Comparison of ENCODE assay signal across 36 cellular contexts in the genomic region with DNA sequence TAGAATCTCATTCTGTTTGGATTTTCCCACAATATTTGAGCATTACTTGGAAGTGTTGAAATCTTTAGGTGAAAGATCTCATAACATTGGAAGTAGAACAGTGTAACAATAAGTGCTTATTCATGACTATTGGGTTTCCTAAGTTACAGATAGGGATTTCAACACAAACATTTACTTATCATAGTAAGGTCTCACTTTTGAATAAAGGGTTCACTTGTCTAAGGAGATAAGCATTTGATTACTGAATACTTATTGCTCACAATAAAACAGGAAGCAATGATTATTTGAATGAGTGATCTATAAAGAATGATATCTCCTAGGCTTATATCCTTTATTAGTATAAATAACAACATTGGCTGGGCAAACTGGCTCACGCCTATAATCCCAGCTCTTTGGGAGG. TPM values are rescaled to one million over a fixed set of nuclear protein-coding genes. Genes with fewer than 3 reads are reported as not detected.
"Had no signal": no experiment of that assay in that cellular context is flagged by ENCODE, and none has a peak within 500 bp of the region (broad histone marks: within the 10 kb centered on the region; RNA-seq: fewer than 3 reads in every experiment).

No MANE protein-coding gene starts in this region.

- FAIRE-seq: RCC 7860 had no signal

- H3K4me3 Mint-ChIP-seq: activated CD4-positive, alpha-beta memory T cell treated with anti-CD3 and anti-CD28 coated beads, Interleukin-2, amount 10 ng/mL, durations not matched to agents 7 days and 5 days; activated CD8-positive, alpha-beta memory T cell treated with anti-CD3 and anti-CD28 coated beads, Interleukin-2, amount 10 ng/mL, durations not matched to agents 7 days and 5 days; activated naive CD4-positive, alpha-beta T cell treated with anti-CD3 and anti-CD28 coated beads, Interleukin-2, amount 10 ng/mL, durations not matched to agents 7 days and 5 days; activated naive CD8-positive, alpha-beta T cell; activated naive CD8-positive, alpha-beta T cell treated with anti-CD3 and anti-CD28 coated beads, Interleukin-2, amount 50 U/mL, for 24 hours; central memory CD8-positive, alpha-beta T cell had no signal

- H3K27ac Mint-ChIP-seq: activated CD4-positive, alpha-beta memory T cell treated with anti-CD3 and anti-CD28 coated beads, Interleukin-2, amount 10 ng/mL, durations not matched to agents 7 days and 5 days; activated CD8-positive, alpha-beta memory T cell treated with anti-CD3 and anti-CD28 coated beads, Interleukin-2, amount 10 ng/mL, durations not matched to agents 7 days and 5 days; activated naive CD4-positive, alpha-beta T cell treated with anti-CD3 and anti-CD28 coated beads, Interleukin-2, amount 10 ng/mL, durations not matched to agents 7 days and 5 days; activated naive CD8-positive, alpha-beta T cell; activated naive CD8-positive, alpha-beta T cell treated with anti-CD3 and anti-CD28 coated beads, Interleukin-2, amount 50 U/mL, for 24 hours had no signal

- H3K27ac ChIP-seq: brain microvascular endothelial cell, cardiac muscle cell, RWPE1, SJCRH30, SK-N-MC, WERI-Rb-1 had no signal

- DNase-seq: activated CD4-positive, alpha-beta memory T cell treated with anti-CD3 and anti-CD28 coated beads, Interleukin-2, amount 10 ng/mL, durations not matched to agents 7 days and 5 days; activated CD4-positive, alpha-beta T cell treated with anti-CD3 and anti-CD28 coated beads for 1 hour; activated CD4-positive, alpha-beta T cell treated with anti-CD3 and anti-CD28 coated beads for 48 hours; activated CD4-positive, CD25-positive, alpha-beta regulatory T cell; activated CD8-positive, alpha-beta memory T cell treated with anti-CD3 and anti-CD28 coated beads for 24 hours; activated CD8-positive, alpha-beta memory T cell treated with anti-CD3 and anti-CD28 coated beads, Interleukin-2, amount 10 ng/mL, durations not matched to agents 7 days and 5 days; activated CD8-positive, alpha-beta memory T cell treated with anti-CD3 and anti-CD28 coated beads, Interleukin-2, amount 50 U/mL, for 48 hours; activated effector memory CD4-positive, alpha-beta T cell treated with Interleukin-2 at 50 U/mL for 16 hours; activated naive CD4-positive, alpha-beta T cell treated with anti-CD3 and anti-CD28 coated beads, Interleukin-2, amount 10 ng/mL, durations not matched to agents 7 days and 5 days; activated naive CD8-positive, alpha-beta T cell treated with anti-CD3 and anti-CD28 coated beads, Interleukin-2, amount 50 U/mL, for 24 hours; activated T-cell treated with anti-CD3 and anti-CD28 coated beads, Interleukin-2, amount 50 U/mL, for 48 hours; anterior cingulate cortex; brain microvascular endothelial cell; NCI-H1105 treated with DMSO at 0.1 percent for 48 hours; NCI-H1436; NCI-H1694; NCI-H1930; NCI-H345; NCI-H524 treated with DMSO at 0.1 percent for 48 hours; NCI-H748 treated with DMSO at 0.1 percent for 48 hours; NK-92 treated with Interleukin-12 subunit alpha and Interleukin-12 subunit beta, amount 100 ng/mL, for 24 hours; PC-3; Right ventricle myocardium superior; SJCRH30; T1000; WERI-Rb-1 had no signal

- H3K4me1 Mint-ChIP-seq: activated CD4-positive, alpha-beta memory T cell treated with anti-CD3 and anti-CD28 coated beads, Interleukin-2, amount 10 ng/mL, durations not matched to agents 7 days and 5 days; activated CD8-positive, alpha-beta memory T cell treated with anti-CD3 and anti-CD28 coated beads, Interleukin-2, amount 10 ng/mL, durations not matched to agents 7 days and 5 days; activated naive CD4-positive, alpha-beta T cell treated with anti-CD3 and anti-CD28 coated beads, Interleukin-2, amount 10 ng/mL, durations not matched to agents 7 days and 5 days; activated naive CD8-positive, alpha-beta T cell treated with anti-CD3 and anti-CD28 coated beads, Interleukin-2, amount 50 U/mL, for 24 hours; central memory CD8-positive, alpha-beta T cell had no signal

- H3K4me1 ChIP-seq: SJCRH30 had no signal

- H3K9me3 Mint-ChIP-seq: activated CD4-positive, alpha-beta memory T cell treated with anti-CD3 and anti-CD28 coated beads, Interleukin-2, amount 10 ng/mL, durations not matched to agents 7 days and 5 days; activated naive CD4-positive, alpha-beta T cell treated with anti-CD3 and anti-CD28 coated beads, Interleukin-2, amount 10 ng/mL, durations not matched to agents 7 days and 5 days; activated naive CD8-positive, alpha-beta T cell treated with anti-CD3 and anti-CD28 coated beads, Interleukin-2, amount 50 U/mL, for 24 hours; central memory CD8-positive, alpha-beta T cell had no signal

- H3K27me3 ChIP-seq: brain microvascular endothelial cell, cardiac muscle cell had no signal

- H3K36me3 ChIP-seq: brain microvascular endothelial cell, cardiac muscle cell, SJCRH30, WERI-Rb-1 had no signal

- ATAC-seq: activated CD8-positive, alpha-beta memory T cell treated with anti-CD3 and anti-CD28 coated beads, Interleukin-2, amount 10 ng/mL, durations not matched to agents 7 days and 5 days; activated naive CD8-positive, alpha-beta T cell treated with anti-CD3 and anti-CD28 coated beads, Interleukin-2, amount 50 U/mL, for 24 hours; PC-3 had no signal

- H3K9me3 ChIP-seq: SJCRH30 had no signal

- H3K27me3 Mint-ChIP-seq: activated CD4-positive, alpha-beta memory T cell treated with anti-CD3 and anti-CD28 coated beads, Interleukin-2, amount 10 ng/mL, durations not matched to agents 7 days and 5 days; activated CD8-positive, alpha-beta memory T cell treated with anti-CD3 and anti-CD28 coated beads, Interleukin-2, amount 10 ng/mL, durations not matched to agents 7 days and 5 days; activated naive CD4-positive, alpha-beta T cell treated with anti-CD3 and anti-CD28 coated beads, Interleukin-2, amount 10 ng/mL, durations not matched to agents 7 days and 5 days; activated naive CD8-positive, alpha-beta T cell; activated naive CD8-positive, alpha-beta T cell treated with anti-CD3 and anti-CD28 coated beads, Interleukin-2, amount 50 U/mL, for 24 hours; central memory CD8-positive, alpha-beta T cell had no signal

- H3K4me3 ChIP-seq: cardiac muscle cell, SJCRH30, SK-N-MC had no signal

- H3K36me3 Mint-ChIP-seq: activated naive CD8-positive, alpha-beta T cell had no signal

RNA-seq across cellular contexts. Expression of gene DDX43, which starts 14.8 kb away (rescaled TPM):
- total RNA-seq: cardiac muscle cell, M059J, NCI-H460, PC-3, SJCRH30 had no signal
- polyA plus RNA-seq: cardiac muscle cell had no signal

RNA-seq across cellular contexts. Expression of gene OOEP, which starts 39.7 kb away (rescaled TPM):
- total RNA-seq: cardiac muscle cell, M059J, NCI-H460, PC-3, Right ventricle myocardium superior, SJCRH30 had no signal
- polyA plus RNA-seq: cardiac muscle cell had no signal

RNA-seq across cellular contexts. Expression of gene CGAS, which starts 42.7 kb away (rescaled TPM):
- total RNA-seq: cardiac muscle cell had no signal
- polyA plus RNA-seq: cardiac muscle cell had no signal

RNA-seq across cellular contexts. Expression of gene KHDC3L, which starts 46.9 kb away (rescaled TPM):
- total RNA-seq: activated CD4-positive, alpha-beta memory T cell treated with anti-CD3 and anti-CD28 coated beads, Interleukin-2, amount 10 ng/mL, durations not matched to agents 7 days and 5 days; activated CD8-positive, alpha-beta memory T cell treated with anti-CD3 and anti-CD28 coated beads, Interleukin-2, amount 10 ng/mL, durations not matched to agents 7 days and 5 days; NCI-H460; PC-3; Right ventricle myocardium superior; SJCRH30; T-helper 1 cell treated with Interleukin-12 subunit alpha and Interleukin-12 subunit beta and Interleukin-4 antibody, amounts not matched to agents 30 ng/mL and 1 ng/mL, for 36 hours; T-helper 2 cell treated with Interferon-gamma antibody and Interleukin-4, amounts not matched to agents 100 ng/mL and 5 ng/mL, for 36 hours had no signal
- polyA plus RNA-seq: cardiac muscle cell had no signal
